8 cellular contexts compared by ENCODE assay signal in genomic region chr1:166974647-166975345, GRCh38. TPM values are rescaled to one million over a fixed set of nuclear protein-coding genes. Genes with fewer than 3 reads are reported as not detected.
DNase-seq lines count a peak whose midpoint lies in the region; ATAC-seq and TF ChIP-seq lines count a peak whose summit lies in the region.

No MANE protein-coding gene starts in this region.

- peak overlapping the region; percentile 62 for H3K4me3 ChIP-seq in naive thymus-derived CD4-positive, alpha-beta T cell (ENCODE audit: low read length)
- H3K4me3 ChIP-seq in testis: peak overlapping the region; percentile 39 to 64

- peaks cover 19% of the 10 kb centered on the region for H3K4me1 Mint-ChIP-seq in central memory CD8-positive, alpha-beta T cell
- peaks cover 19 to 52% (median 31%) of the 10 kb centered on the region in 7 donors for H3K4me1 Mint-ChIP-seq in naive thymus-derived CD4-positive, alpha-beta T cell

- H3K9me3 Mint-ChIP-seq in central memory CD8-positive, alpha-beta T cell: no peaks in the 10 kb centered on the region
- H3K9me3 Mint-ChIP-seq in naive thymus-derived CD4-positive, alpha-beta T cell: no peaks in the 10 kb centered on the region

- ATAC-seq in central memory CD8-positive, alpha-beta T cell (replicated peaks; ENCODE audit: extremely low read depth, poor library complexity, severe bottlenecking): no peak
- ATAC-seq in naive thymus-derived CD4-positive, alpha-beta T cell: peak; percentile 6
- no peak for ATAC-seq in GM21381 (IDR thresholded peaks at IDR 0.05; ENCODE audit: unreplicated experiment)

- H3K4me3 Mint-ChIP-seq in central memory CD8-positive, alpha-beta T cell: peak overlapping the region; percentile 80
- peak overlapping the region; percentile 73 to 98 (median 88) for H3K4me3 Mint-ChIP-seq in naive thymus-derived CD4-positive, alpha-beta T cell

- H3K36me3 Mint-ChIP-seq in central memory CD8-positive, alpha-beta T cell (ENCODE audit: insufficient read depth): peaks cover 2% of the 10 kb centered on the region
- peaks cover 0 to 1% (median 0%) of the 10 kb centered on the region in 5 donors for H3K36me3 Mint-ChIP-seq in naive thymus-derived CD4-positive, alpha-beta T cell

- POLR2A ChIA-PET in naive thymus-derived CD4-positive, alpha-beta T cell (lab: Charles Lee): interaction anchor here (0.9 kb wide), 1 partner anchor 114 kb away, joined by 3 read pairs; no protein-coding TSS in a partner anchor

- peaks cover 4 to 9% of the 10 kb centered on the region in 2 donors for H3K4me1 ChIP-seq in naive thymus-derived CD4-positive, alpha-beta T cell (ENCODE audit: control insufficient read depth in 2 of 2, insufficient read depth in 2 of 2, low read length in 2 of 2)
- peaks cover 7% of the 10 kb centered on the region for H3K4me1 ChIP-seq in testis

- H3K27ac Mint-ChIP-seq in central memory CD8-positive, alpha-beta T cell (ENCODE audit: low read depth): no peak overlapping the region
- peak overlapping the region; percentile 10 to 84 (median 36) for H3K27ac Mint-ChIP-seq in naive thymus-derived CD4-positive, alpha-beta T cell

- no peak overlapping the region for H3K27ac ChIP-seq in naive thymus-derived CD4-positive, alpha-beta T cell (ENCODE audit: low read depth, low read length)
- H3K27ac ChIP-seq in testis: peak overlapping the region; percentile 8 to 53

- 0 to 2% methylated on average over 15 to 17 of the region's 17 CpGs for WGBS in testis, 2 donors

- H3K36me3 ChIP-seq in naive thymus-derived CD4-positive, alpha-beta T cell (ENCODE audit: control insufficient read depth in 2 of 3, insufficient read depth in 3 of 3, low read length in 3 of 3): peaks cover 0 to 3% (median 0%) of the 10 kb centered on the region in 3 experiments
- no peaks in the 10 kb centered on the region for H3K36me3 ChIP-seq in testis (ENCODE audit: low read depth, missing control alignments)

- H3K9me3 ChIP-seq in naive thymus-derived CD4-positive, alpha-beta T cell (ENCODE audit: control insufficient read depth in 2 of 3, low read length in 3 of 3): no peaks in the 10 kb centered on the region
- no peaks in the 10 kb centered on the region for H3K9me3 ChIP-seq in testis

- H3K27me3 Mint-ChIP-seq in central memory CD8-positive, alpha-beta T cell: peaks cover 47% of the 10 kb centered on the region
- peaks cover 13 to 32% (median 24%) of the 10 kb centered on the region in 5 donors for H3K27me3 Mint-ChIP-seq in naive thymus-derived CD4-positive, alpha-beta T cell

- peak; percentile 40 for DNase-seq in NCI-H510A treated with DMSO at 0.1 percent for 48 hours (lab: John Stamatoyannopoulos, UW)
- DNase-seq in NCI-H510A (lab: John Stamatoyannopoulos, UW): no peak
- DNase-seq in RKO (ENCODE audit: low spot score): peak; percentile 26
- DNase-seq in central memory CD8-positive, alpha-beta T cell (ENCODE audit: low spot score in 2 of 2): no peak
- DNase-seq in naive thymus-derived CD4-positive, alpha-beta T cell: peak in 7 of 9 donors; percentile 10 to 50 (median 18)
- DNase-seq in testis: peak; percentile 73
- no peak for DNase-seq in NOMO-1 (lab: John Stamatoyannopoulos, UW; ENCODE audit: unreplicated experiment in 2 of 2)

- TF ChIP-seq POLR2A in testis (IDR thresholded peaks at IDR 0.05): no peak

- peaks cover 0 to 5% of the 10 kb centered on the region in 2 donors for H3K27me3 ChIP-seq in naive thymus-derived CD4-positive, alpha-beta T cell (ENCODE audit: control insufficient read depth in 2 of 2, insufficient read depth in 2 of 2, low read length in 2 of 2)
- H3K27me3 ChIP-seq in testis: no peaks in the 10 kb centered on the region

- CTCF ChIA-PET in naive thymus-derived CD4-positive, alpha-beta T cell (lab: Charles Lee): interaction anchor here (1.4 kb wide), 1 partner anchor 84 kb away, joined by 5 read pairs; no protein-coding TSS in a partner anchor

- intact Hi-C loops in naive thymus-derived CD4-positive, alpha-beta T cell (cut with micrococcal nuclease): loop anchor here (1.0 to 10.0 kb wide), 9 partner anchors 64 to 580 kb away; partner anchors contain the start of genes POU2F1 (in 2 of the 2), TADA1 (in 2 of the 2) and CREG1 (in 1 of the 2)
- intact Hi-C loops in testis (cut with DNase I; ENCODE audit: low total_unique reads): no loop called here

- no peak for TF ChIP-seq CTCF in testis (IDR thresholded peaks at IDR 0.05)

RNA-seq across cellular contexts. Expression of gene ILDR2, which starts 0.5 kb away (rescaled TPM):
- total RNA-seq in naive thymus-derived CD4-positive, alpha-beta T cell: 1 to 10 TPM in 1 of 5 experiments, under 1 TPM in 4; 0.15 to 10.0 (median 0.29) TPM
- not detected for polyA plus RNA-seq in naive thymus-derived CD4-positive, alpha-beta T cell
- total RNA-seq in testis: 100 to 1,000 TPM; 172 to 217 TPM
- 36.8 TPM for polyA plus RNA-seq in testis (ENCODE audit: insufficient read depth, low read depth, low replicate concordance)

RNA-seq across cellular contexts. Expression of gene MAEL, which starts 14.3 kb away (rescaled TPM):
- total RNA-seq in naive thymus-derived CD4-positive, alpha-beta T cell: not detected
- not detected for polyA plus RNA-seq in naive thymus-derived CD4-positive, alpha-beta T cell
- 100 to 1,000 TPM; 113 to 181 TPM for total RNA-seq in testis
- 333 TPM for polyA plus RNA-seq in testis (ENCODE audit: insufficient read depth, low read depth, low replicate concordance)

Comparison
In these comparisons a context has a peak if more than half of its experiments do, and no peak if none do; other contexts are left out.
1. DNase-seq: peak in NCI-H510A treated with DMSO at 0.1 percent for 48 hours (single experiment), RKO (single experiment), naive thymus-derived CD4-positive, alpha-beta T cell (7 of 9) and testis (single experiment); none in NCI-H510A (single experiment), central memory CD8-positive, alpha-beta T cell (0 of 2) and NOMO-1 (0 of 2).
2. RNA of gene ILDR2, which starts 0.5 kb away (total RNA-seq): 172 to 217 TPM in testis; 0.15 to 10.0 TPM in naive thymus-derived CD4-positive, alpha-beta T cell; every median in the first group is over 10 times any median in the second.
3. RNA of gene MAEL, which starts 14.3 kb away (total RNA-seq): 113 to 181 TPM in testis; not detected in naive thymus-derived CD4-positive, alpha-beta T cell; every median in the first group is over 100 times any median in the second.